In the genomic region with DNA sequence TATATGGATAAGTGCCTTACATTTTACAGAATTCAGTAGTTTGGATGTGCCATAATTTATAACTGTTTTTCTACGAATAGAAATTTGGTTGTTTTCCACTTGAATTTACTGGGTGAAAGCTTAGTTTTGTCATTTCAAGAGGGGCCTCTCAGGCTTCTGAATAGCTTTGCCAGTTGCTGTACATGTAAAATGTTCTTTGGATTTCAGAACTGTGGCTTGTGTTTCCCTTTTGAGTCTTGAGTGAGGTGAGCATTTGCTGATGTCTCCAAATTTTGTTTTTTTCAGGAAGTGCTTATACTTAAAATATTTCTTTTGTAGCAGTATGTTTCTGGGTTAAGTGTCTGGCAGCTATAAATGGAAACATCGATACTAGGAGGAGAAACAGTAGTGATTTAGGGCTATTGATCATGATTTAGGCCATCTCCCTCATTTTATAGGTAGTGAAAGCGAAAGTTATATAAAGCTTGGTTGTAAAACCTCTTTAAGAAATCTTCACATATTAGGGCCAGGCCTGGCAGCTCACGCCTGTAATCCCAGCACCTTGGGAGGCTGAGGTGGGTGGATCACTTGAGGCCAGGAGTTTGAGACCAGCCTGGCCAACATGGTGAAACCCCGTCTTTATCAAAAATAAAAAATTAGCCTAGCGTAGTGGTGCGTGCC, we compare ENCODE assay signal across 1 cellular context.
TF ChIP-seq lines count a peak whose summit lies in the region.

No MANE protein-coding gene starts in this region.

TF ChIP-seq in IMR-90, 13 proteins besides CTCF, POLR2A, EP300 and RAD21 (continued from another document):
- TF ChIP-seq, protein P1, sequence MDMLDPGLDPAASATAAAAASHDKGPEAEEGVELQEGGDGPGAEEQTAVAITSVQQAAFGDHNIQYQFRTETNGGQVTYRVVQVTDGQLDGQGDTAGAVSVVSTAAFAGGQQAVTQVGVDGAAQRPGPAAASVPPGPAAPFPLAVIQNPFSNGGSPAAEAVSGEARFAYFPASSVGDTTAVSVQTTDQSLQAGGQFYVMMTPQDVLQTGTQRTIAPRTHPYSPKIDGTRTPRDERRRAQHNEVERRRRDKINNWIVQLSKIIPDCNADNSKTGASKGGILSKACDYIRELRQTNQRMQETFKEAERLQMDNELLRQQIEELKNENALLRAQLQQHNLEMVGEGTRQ (IDR thresholded peaks at IDR 0.05; ENCODE audit: low read depth, low read length): no peak
- TF ChIP-seq FOS (IDR thresholded peaks at IDR 0.05; ENCODE audit: low read depth, low read length) (no peak), SMC3 (IDR thresholded peaks at IDR 0.05; ENCODE audit: low read depth, low read length) (no peak), MXI1 (IDR thresholded peaks at IDR 0.05; ENCODE audit: borderline replicate concordance, low read depth, low read length) (no peak)
TF ChIP-seq in IMR-90: peak in this region for 0.
